Comparison of ENCODE assay signal across 8 cellular contexts in genomic region chr10:78852856-78853255, GRCh38.
DNase-seq lines count a peak whose midpoint lies in the region; FAIRE-seq and TF ChIP-seq lines count a peak whose summit lies in the region.

No MANE protein-coding gene starts in this region.

- H2AFZ ChIP-seq in PC-9 (no peak overlapping the region), endothelial cell of umbilical vein (ENCODE audit: low read depth, low read length) (no peak overlapping the region)

- H3K27me3 Mint-ChIP-seq in progenitor cell of endocrine pancreas, result peaks cover 19% of the 10 kb centered on the region

- H3K27me3 ChIP-seq in PC-9 (ENCODE audit: insufficient read depth, low read depth), result no peaks in the 10 kb centered on the region
- H3K27me3 ChIP-seq in endothelial cell of umbilical vein (ENCODE audit: control insufficient read depth in 2 of 2, insufficient read depth in 2 of 2, low read length in 2 of 2), result peaks cover 0 to 9% of the 10 kb centered on the region in 2 experiments

- H3K27ac Mint-ChIP-seq in progenitor cell of endocrine pancreas, result no peak overlapping the region

- H3K36me3 ChIP-seq in PC-9 (ENCODE audit: low read depth) (no peaks in the 10 kb centered on the region), endothelial cell of umbilical vein (ENCODE audit: control insufficient read depth in 2 of 2, extremely low read depth in 1 of 2, insufficient read depth in 2 of 2, low read length in 2 of 2) (no peaks in the 10 kb centered on the region)

- no peaks in the 10 kb centered on the region for H3K36me3 Mint-ChIP-seq in progenitor cell of endocrine pancreas (ENCODE audit: insufficient read depth)

- POLR2A ChIA-PET in PC-9 (lab: Charles Lee; ENCODE audit: unreplicated experiment) (no interaction called here), endothelial cell of umbilical vein (lab: Charles Lee) (no interaction called here)

- H3K9me3 ChIP-seq in PC-9 (ENCODE audit: insufficient read depth, low read depth), result no peaks in the 10 kb centered on the region
- no peaks in the 10 kb centered on the region for H3K9me3 ChIP-seq in endothelial cell of umbilical vein (replicated peaks; ENCODE audit: control insufficient read depth, insufficient read depth, low read length)

- DNase-seq in SKM-1 treated with dmso at 0.1 percent for 144 hours (lab: John Stamatoyannopoulos, UW; ENCODE audit: unreplicated experiment), result peak; percentile 16
- DNase-seq in SKM-1 (lab: John Stamatoyannopoulos, UW; ENCODE audit: unreplicated experiment), result no peak
- DNase-seq in PC-9, result peak in 1 of 2 experiments; percentile 33
- DNase-seq in endothelial cell of umbilical vein (ENCODE audit: low read depth, low spot score), result peak; percentile 11
- DNase-seq in progenitor cell of endocrine pancreas (ENCODE audit: low spot score, unreplicated experiment), result no peak
- no peak for DNase-seq in NCI-H2171 (lab: John Stamatoyannopoulos, UW)
- DNase-seq in NCI-H2227 treated with DMSO at 0.1 percent for 48 hours (lab: John Stamatoyannopoulos, UW), result no peak
- DNase-seq in RCC 7860 (ENCODE audit: low spot score), result no peak

- TF ChIP-seq CTCF in PC-9 (conservative IDR thresholded peaks at IDR 0.05), result peak; percentile 51
- peak; percentile 17 to 30 for TF ChIP-seq CTCF in endothelial cell of umbilical vein (IDR thresholded peaks at IDR 0.05; ENCODE audit: extremely low read depth in 1 of 2, insufficient read depth in 1 of 2, low read depth in 1 of 2, low read length in 2 of 2)
- TF ChIP-seq CTCF in progenitor cell of endocrine pancreas (IDR thresholded peaks at IDR 0.05; ENCODE audit: unreplicated experiment), result peak; percentile 40

- H3K4me1 ChIP-seq in PC-9 (replicated peaks; ENCODE audit: insufficient read depth) (no peaks in the 10 kb centered on the region), endothelial cell of umbilical vein (ENCODE audit: control insufficient read depth, extremely low read depth, insufficient read depth, low read length) (no peaks in the 10 kb centered on the region)

- dilution Hi-C loops in endothelial cell of umbilical vein (cut with MboI; ENCODE audit: extremely low pct_ligation_motif_present, low sequenced_read_pairs), result no loop called here

- no peaks in the 10 kb centered on the region for H3K9me2 ChIP-seq in PC-9 (ENCODE audit: insufficient read depth)

- intact Hi-C loops in PC-9 (cut with micrococcal nuclease; ENCODE audit: unreplicated experiment) (no loop called here), endothelial cell of umbilical vein (cut with micrococcal nuclease) (loop anchor here (1.0 kb wide), 2 partner anchors 215 to 344 kb away; partner anchors contain the start of gene ZMIZ1)

- H3K27ac ChIP-seq in PC-9, result no peak overlapping the region
- no peak overlapping the region for H3K27ac ChIP-seq in endothelial cell of umbilical vein (ENCODE audit: insufficient read depth, low read depth, low read length)

- no peak overlapping the region for H3K4me2 ChIP-seq in PC-9
- H3K4me2 ChIP-seq in endothelial cell of umbilical vein (ENCODE audit: insufficient read depth, low read length), result no peak overlapping the region

- H3K4me1 Mint-ChIP-seq in progenitor cell of endocrine pancreas (ENCODE audit: low read depth), result no peaks in the 10 kb centered on the region

- H4K20me1 ChIP-seq in PC-9 (ENCODE audit: insufficient read depth) (no peaks in the 10 kb centered on the region), endothelial cell of umbilical vein (replicated peaks; ENCODE audit: control insufficient read depth, extremely low read depth, insufficient read depth, low read length) (no peaks in the 10 kb centered on the region)

- no peak overlapping the region for H3K9ac ChIP-seq in endothelial cell of umbilical vein (replicated peaks; ENCODE audit: extremely low read depth, insufficient read depth, low read length)

- no peak overlapping the region for H3K4me3 ChIP-seq in PC-9
- no peak overlapping the region for H3K4me3 ChIP-seq in endothelial cell of umbilical vein (replicated peaks in 1 of 3; ENCODE audit: insufficient read depth in 1 of 3, low read depth in 1 of 3, low read length in 3 of 3)

- H3K9me1 ChIP-seq in endothelial cell of umbilical vein (replicated peaks; ENCODE audit: control insufficient read depth, extremely low read depth, insufficient read depth, low read length), result no peaks in the 10 kb centered on the region

- H3F3A ChIP-seq in PC-9 (ENCODE audit: insufficient read depth, low read depth), result no peaks in the 10 kb centered on the region

- H3K4me3 Mint-ChIP-seq in progenitor cell of endocrine pancreas (ENCODE audit: low read depth), result no peak overlapping the region

- CTCF ChIA-PET in PC-9 (lab: Charles Lee), result no interaction called here
- CTCF ChIA-PET in endothelial cell of umbilical vein (lab: Charles Lee), result interaction anchor here (0.7 to 3.4 kb wide), 7 partner anchors 8 to 350 kb away, joined by 3 to 19 read pairs (median 4); no protein-coding TSS in a partner anchor

- no peaks in the 10 kb centered on the region for H3K9me3 Mint-ChIP-seq in progenitor cell of endocrine pancreas (ENCODE audit: low read depth)

- BruUV-seq in PC-9 (replicated peaks; lab: Mats Ljungman, UMichigan) (no TSS peak), endothelial cell of umbilical vein (replicated peaks; lab: Mats Ljungman, UMichigan) (no TSS peak)

- H3K79me2 ChIP-seq in PC-9 (ENCODE audit: low read depth) (no peaks in the 10 kb centered on the region), endothelial cell of umbilical vein (ENCODE audit: control insufficient read depth, insufficient read depth, low read length) (no peaks in the 10 kb centered on the region)

- TF ChIP-seq POLR2A in endothelial cell of umbilical vein (IDR thresholded peaks at IDR 0.05; ENCODE audit: low read depth, low read length), result no peak

- FAIRE-seq in endothelial cell of umbilical vein (lab: Jason Lieb, UNC), result no peak
- FAIRE-seq in RCC 7860 (lab: Jason Lieb, UNC), result no peak

TF ChIP-seq in endothelial cell of umbilical vein, 7 proteins besides CTCF, POLR2A, EP300 and RAD21:
- no peak for TF ChIP-seq FOS (IDR thresholded peaks at IDR 0.05; ENCODE audit: borderline replicate concordance, insufficient read depth, low read length)
- no peak for TF ChIP-seq POLR2AphosphoS5 (IDR thresholded peaks at IDR 0.05; ENCODE audit: insufficient read depth, low read depth, low read length)
- TF ChIP-seq MYC (IDR thresholded peaks at IDR 0.05; ENCODE audit: low read depth, low read length), result no peak
- TF ChIP-seq JUN (IDR thresholded peaks at IDR 0.05; ENCODE audit: borderline replicate concordance, insufficient read depth, insufficient read length, low read depth), result no peak
- TF ChIP-seq GATA2 (IDR thresholded peaks at IDR 0.05; ENCODE audit: insufficient read depth, insufficient read length, low read depth, low read length), result no peak

Comparison
In these comparisons a context has a peak if more than half of its experiments do, and no peak if none do; other contexts are left out.
1. DNase-seq: peak in SKM-1 treated with dmso at 0.1 percent for 144 hours (single experiment) and endothelial cell of umbilical vein (single experiment); none in SKM-1 (single experiment), progenitor cell of endocrine pancreas (single experiment), NCI-H2171 (single experiment), NCI-H2227 treated with DMSO at 0.1 percent for 48 hours (single experiment) and RCC 7860 (single experiment).
2. Peak in every context shown above with its lines, with median percentiles within 50 percentile points of each other: CTCF ChIP-seq.